Comparison of ENCODE assay signal across 28 cellular contexts in genomic region chr7:132402096-132402495, GRCh38.
DNase-seq lines count a peak whose midpoint lies in the region; ATAC-seq and TF ChIP-seq lines count a peak whose summit lies in the region.
"Had no signal": no experiment of that assay in that cellular context is flagged by ENCODE, and none has a peak within 500 bp of the region (broad histone marks: within the 10 kb centered on the region; RNA-seq: fewer than 3 reads in every experiment).

No MANE protein-coding gene starts in this region.

- H3K4me1 ChIP-seq in adipocyte (ENCODE audit: control insufficient read depth, insufficient read depth, low read length) (peaks cover 79% of the 10 kb centered on the region), osteoblast (ENCODE audit: insufficient read depth, low read length) (peaks cover 55% of the 10 kb centered on the region)
- H3K4me1 ChIP-seq: foreskin keratinocyte, SJSA1 had no signal

- no peaks in the 10 kb centered on the region for H3K36me3 ChIP-seq in adipocyte (ENCODE audit: control insufficient read depth, insufficient read depth, low read length, severe bottlenecking)
- H3K36me3 ChIP-seq in osteoblast (ENCODE audit: insufficient read depth, low read length), result no peaks in the 10 kb centered on the region
- H3K36me3 ChIP-seq: BLaER1 treated with 17β-estradiol and CSF1 and Interleukin-3, amounts not matched to agents 10 nM and 100 nM; SJSA1 had no signal

- no peaks in the 10 kb centered on the region for H3K79me2 ChIP-seq in osteoblast (ENCODE audit: insufficient read depth, low read length)

- H3K4me3 ChIP-seq in adipocyte (ENCODE audit: low read length) (peak overlapping the region; percentile 41), osteoblast (ENCODE audit: insufficient read depth, low read length) (peak overlapping the region; percentile 32)
- H3K4me3 ChIP-seq: BLaER1 treated with 17β-estradiol and CSF1 and Interleukin-3, amounts not matched to agents 10 nM and 100 nM; lung; SJSA1; testis had no signal

- peak overlapping the region; percentile 73 for H3K4me2 ChIP-seq in osteoblast (ENCODE audit: insufficient read depth, low read length)
- H3K4me2 ChIP-seq: BLaER1 treated with 17β-estradiol and CSF1 and Interleukin-3, amounts not matched to agents 10 nM and 100 nM had no signal

- peak; percentile 65 for ATAC-seq in Right ventricle myocardium superior (ENCODE audit: poor library complexity)
- no peak for ATAC-seq in HG03108 (IDR thresholded peaks at IDR 0.05; ENCODE audit: unreplicated experiment)
- ATAC-seq: foreskin keratinocyte; HCT116; stimulated activated naive B cell treated with anti-CD40 and anti-IgM and Interleukin-4, amounts not matched to agents 10 μg/mL and 1 μg/mL and 100 μg/mL, for 72 hours had no signal

- H4K20me1 ChIP-seq in osteoblast (ENCODE audit: insufficient read depth, low read length), result no peaks in the 10 kb centered on the region
- H4K20me1 ChIP-seq: BLaER1 treated with 17β-estradiol and CSF1 and Interleukin-3, amounts not matched to agents 10 nM and 100 nM had no signal

- no peaks in the 10 kb centered on the region for H3K9me3 ChIP-seq in adipocyte (ENCODE audit: control insufficient read depth, low read length)
- no peaks in the 10 kb centered on the region for H3K9me3 ChIP-seq in osteoblast (ENCODE audit: low read depth, low read length)
- H3K9me3 ChIP-seq: SJSA1, testis had no signal

- DNase-seq in DMS79 (lab: John Stamatoyannopoulos, UW), result peak; percentile 85
- DNase-seq in DMS79 treated with DMSO at 0.1 percent for 48 hours (lab: John Stamatoyannopoulos, UW), result no peak
- no peak for DNase-seq in adipocyte (ENCODE audit: low read depth)
- DNase-seq in Right ventricle myocardium superior, result no peak
- no peak for DNase-seq in osteoblast (ENCODE audit: insufficient read length, low spot score, missing footprints)
- no peak for DNase-seq in amygdala (lab: John Stamatoyannopoulos, UW)
- no peak for DNase-seq in DMS 273 (lab: John Stamatoyannopoulos, UW; ENCODE audit: unreplicated experiment)
- DNase-seq: activated CD4-positive, alpha-beta T cell treated with anti-CD3 and anti-CD28 coated beads for 4 hours; cerebellar nuclear complex; dermis blood vessel endothelial cell; endodermal cell; foreskin keratinocyte; GF-D8; IMR-90; kidney glomerular epithelial cell; natural killer cell; NCI-H774; occipital lobe; stimulated activated naive B cell treated with anti-CD40 and anti-IgM and Interleukin-4, amounts not matched to agents 10 μg/mL and 1 μg/mL and 100 μg/mL, for 72 hours; T1000 had no signal

- no peak overlapping the region for H2AFZ ChIP-seq in osteoblast (ENCODE audit: low read length)

- H3K27me3 ChIP-seq in adipocyte (replicated peaks; ENCODE audit: control insufficient read depth, insufficient read depth, low read length) (no peaks in the 10 kb centered on the region), osteoblast (ENCODE audit: insufficient read depth, low read length) (no peaks in the 10 kb centered on the region)
- H3K27me3 ChIP-seq: BLaER1 treated with 17β-estradiol and CSF1 and Interleukin-3, amounts not matched to agents 10 nM and 100 nM; foreskin keratinocyte; SJSA1; testis had no signal

- TF ChIP-seq CTCF in osteoblast (IDR thresholded peaks at IDR 0.05; ENCODE audit: extremely low read depth, low read depth, low read length), result no peak

- peak overlapping the region; percentile 80 for H3K27ac ChIP-seq in osteoblast (ENCODE audit: low read depth, low read length)
- H3K27ac ChIP-seq: 22Rv1; BLaER1 treated with 17β-estradiol and CSF1 and Interleukin-3, amounts not matched to agents 10 nM and 100 nM; foreskin keratinocyte; SJSA1; testis; VCaP had no signal

- intact Hi-C loops in Right ventricle myocardium superior (cut with DNase I), result no loop called here

- peak overlapping the region; percentile 68 for H3K9ac ChIP-seq in adipocyte (ENCODE audit: low read length)
- H3K9ac ChIP-seq: BLaER1 treated with 17β-estradiol and CSF1 and Interleukin-3, amounts not matched to agents 10 nM and 100 nM had no signal
